ENCODE assay signal across 9 cellular contexts in the genomic region with DNA sequence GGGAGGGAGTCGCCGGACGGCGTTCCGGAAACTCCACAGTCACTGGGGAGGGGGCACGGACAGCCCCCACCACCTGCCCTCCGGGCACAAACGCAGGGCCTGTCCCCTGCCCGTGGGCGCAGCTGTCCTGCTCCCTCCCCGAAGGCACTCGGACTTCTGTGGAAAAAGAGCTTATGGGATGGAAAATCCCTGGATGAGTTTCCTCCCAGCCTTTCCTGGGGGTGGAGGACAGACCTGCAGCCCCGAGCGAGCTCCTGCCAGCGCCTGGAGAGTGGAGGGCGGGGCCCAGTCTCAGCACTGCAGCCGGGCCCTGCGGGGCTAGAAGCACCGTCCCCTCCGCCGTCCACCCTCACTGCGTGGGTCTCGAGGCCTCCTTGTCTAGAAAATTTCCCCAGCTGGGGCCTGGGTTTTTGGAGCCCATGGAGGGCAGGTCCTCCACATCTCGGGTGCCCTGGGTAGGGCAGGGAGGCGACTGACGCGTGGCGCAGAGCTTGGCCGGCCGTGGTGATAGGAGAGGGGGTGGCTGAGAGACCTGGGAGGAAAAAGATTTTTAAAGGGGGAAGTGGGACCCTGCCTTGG. TPM values are rescaled to one million over a fixed set of nuclear protein-coding genes. Genes with fewer than 3 reads are reported as not detected.
DNase-seq lines count a peak whose midpoint lies in the region; ATAC-seq and TF ChIP-seq lines count a peak whose summit lies in the region.
"Had no signal": no experiment of that assay in that cellular context is flagged by ENCODE, and none has a peak within 500 bp of the region (broad histone marks: within the 10 kb centered on the region; RNA-seq: fewer than 3 reads in every experiment).

No MANE protein-coding gene starts in this region.

- H3K4me3 ChIP-seq in HEK293 (ENCODE audit: low read depth, low read length) = no peak overlapping the region
- H3K4me3 ChIP-seq in mammary epithelial cell (replicated peaks in 1 of 3; ENCODE audit: insufficient read depth in 1 of 3, low read depth in 2 of 3, low read length in 3 of 3) = no peak overlapping the region
- no peak overlapping the region for H3K4me3 ChIP-seq in left lung
- H3K4me3 ChIP-seq in stomach = peak overlapping the region; percentile 3 to 59 (median 50)
- no peak overlapping the region; the same call in 1 of the 2 replicates for H3K4me3 ChIP-seq in MG63

- dilution Hi-C loops in mammary epithelial cell (cut with HindIII; ENCODE audit: low sequenced_read_pairs) = no loop called here

- intact Hi-C loops in mammary epithelial cell (cut with micrococcal nuclease) (no loop called here), left lung (cut with DNase I) (no loop called here), stomach (cut with DNase I; ENCODE audit: low total_unique reads) (no loop called here)

- in situ Hi-C loops in mammary epithelial cell (cut with MboI; ENCODE audit: low sequenced_read_pairs in 2 of 2) = no loop called here

- TF ChIP-seq CTCF in HEK293 (tag by site-specific recombination; IDR thresholded peaks at IDR 0.05) = no peak
- no peak for TF ChIP-seq CTCF in mammary epithelial cell (conservative IDR thresholded peaks at IDR 0.05 in 1 of 2, IDR thresholded peaks at IDR 0.05 in 1 of 2; ENCODE audit: extremely low read depth in 1 of 2, insufficient read depth in 1 of 2, low read depth in 1 of 2, low read length in 2 of 2)
- no peak for TF ChIP-seq CTCF in left lung (IDR thresholded peaks at IDR 0.05)
- no peak for TF ChIP-seq CTCF in stomach (IDR thresholded peaks at IDR 0.05)

- H3K27ac ChIP-seq in HEK293 (ENCODE audit: extremely low read depth, low read depth, low read length) (peak overlapping the region; percentile 73; the same call in 1 of the 2 replicates), mammary epithelial cell (ENCODE audit: insufficient read depth, low read depth, low read length) (no peak overlapping the region), left lung (peak overlapping the region; percentile 86 to 91), stomach (peak overlapping the region; percentile 77 to 92 (median 89))

- H3K4me2 ChIP-seq in mammary epithelial cell (ENCODE audit: insufficient read depth, low read depth, low read length) = peak overlapping the region; percentile 86

- no TSS peak for BruUV-seq in mammary epithelial cell (replicated peaks; lab: Mats Ljungman, UMichigan)

- no peaks in the 10 kb centered on the region for H4K20me1 ChIP-seq in mammary epithelial cell (ENCODE audit: insufficient read depth, low read length)

- no peak overlapping the region for H3K9ac ChIP-seq in mammary epithelial cell (ENCODE audit: insufficient read depth, low read length)

- peak overlapping the region; percentile 93 for H2AFZ ChIP-seq in mammary epithelial cell (ENCODE audit: low read depth, low read length)

- TF ChIP-seq POLR2A in stomach (IDR thresholded peaks at IDR 0.05) = no peak

- WGBS in mammary epithelial cell (ENCODE audit: low coverage, missing lambda C conversion rate) = 21% methylated on average over 10 of the region's 30 CpGs
- 10 to 32% (median 14%) methylated on average over 14 to 30 of the region's 30 CpGs for WGBS in stomach, 5 donors

- no peaks in the 10 kb centered on the region for H3K36me3 ChIP-seq in HEK293 (ENCODE audit: control insufficient read depth in 2 of 2, insufficient read depth in 1 of 2, low read length in 2 of 2)
- no peaks in the 10 kb centered on the region for H3K36me3 ChIP-seq in mammary epithelial cell (ENCODE audit: insufficient read depth, low read length)
- no peaks in the 10 kb centered on the region for H3K36me3 ChIP-seq in left lung
- no peaks in the 10 kb centered on the region for H3K36me3 ChIP-seq in stomach
- no peaks in the 10 kb centered on the region for H3K36me3 ChIP-seq in MG63

- POLR2A ChIA-PET in HEK293 (lab: Yijun Ruan, JAX) = no interaction called here

- H3K9me3 ChIP-seq in HEK293 (ENCODE audit: control insufficient read depth, insufficient read depth, low read depth, low read length) (no peaks in the 10 kb centered on the region), mammary epithelial cell (replicated peaks; ENCODE audit: insufficient read depth, low read length) (no peaks in the 10 kb centered on the region), left lung (no peaks in the 10 kb centered on the region), stomach (no peaks in the 10 kb centered on the region), MG63 (no peaks in the 10 kb centered on the region)

- DNase-seq in mammary epithelial cell (peak; percentile 16), left lung (peak in 1 of 2 donors; percentile 46), stomach (peak; percentile 31), MG63 (no peak), NCI-H1694 treated with DMSO at 0.1 percent for 48 hours (lab: John Stamatoyannopoulos, UW) (no peak), NCI-H187 (lab: John Stamatoyannopoulos, UW) (no peak)
- DNase-seq in effector CD8-positive, alpha-beta T cell (lab: John Stamatoyannopoulos, UW) = no peak
- DNase-seq: NCI-H1436 had no signal

- TF ChIP-seq EP300 in stomach (IDR thresholded peaks at IDR 0.05) = no peak

- ATAC-seq in left lung = peak; percentile 13

- CTCF ChIA-PET in HEK293 (lab: Yijun Ruan, JAX) = interaction anchor here (0.7 to 1.1 kb wide), 3 partner anchors 9 to 695 kb away, joined by 3 read pairs; no protein-coding TSS in a partner anchor
- CTCF ChIA-PET in mammary epithelial cell (lab: Charles Lee; ENCODE audit: low non-redundant PET) = no interaction called here

- H3K27me3 ChIP-seq in mammary epithelial cell (ENCODE audit: insufficient read depth, low read length) = peaks cover 2% of the 10 kb centered on the region
- peaks cover 29 to 91% of the 10 kb centered on the region in 2 donors for H3K27me3 ChIP-seq in left lung
- peaks cover 0 to 93% (median 53%) of the 10 kb centered on the region in 3 donors for H3K27me3 ChIP-seq in stomach
- no peaks in the 10 kb centered on the region for H3K27me3 ChIP-seq in MG63

- no peaks in the 10 kb centered on the region for H3K79me2 ChIP-seq in mammary epithelial cell (ENCODE audit: insufficient read depth, low read length)

- H3K4me1 ChIP-seq in HEK293 (ENCODE audit: control insufficient read depth, insufficient read depth, low read length) (peaks cover 23% of the 10 kb centered on the region), mammary epithelial cell (ENCODE audit: insufficient read depth, low read length) (peaks cover 26% of the 10 kb centered on the region), left lung (peaks cover 42 to 43% of the 10 kb centered on the region in 2 donors), stomach (peaks cover 46 to 89% (median 76%) of the 10 kb centered on the region in 4 donors)

TF ChIP-seq in HEK293, 187 proteins besides CTCF, POLR2A, EP300 and RAD21 (continues in another document):
- TF ChIP-seq ZNF600 (tag by site-specific recombination; IDR thresholded peaks at IDR 0.05) = peak; percentile 93
- peak; percentile 55; the same call in 1 of the 2 replicates for TF ChIP-seq WT1 (tag by site-specific recombination; IDR thresholded peaks at IDR 0.05)
- peak; percentile 64 for TF ChIP-seq ZFHX2 (tag by site-specific recombination; conservative IDR thresholded peaks at IDR 0.05)
- TF ChIP-seq ZNF785 (tag by site-specific recombination; IDR thresholded peaks at IDR 0.05) = no peak
- TF ChIP-seq KLF9 (tag by site-specific recombination; IDR thresholded peaks at IDR 0.05; ENCODE audit: low read depth) = peak; percentile 44; the same call in 1 of the 2 replicates
- no peak for TF ChIP-seq ZNF654 (tag by site-specific recombination; IDR thresholded peaks at IDR 0.05; ENCODE audit: low read depth)
- no peak for TF ChIP-seq ZNF324 (tag by site-specific recombination; IDR thresholded peaks at IDR 0.05)
- TF ChIP-seq, protein P1, sequence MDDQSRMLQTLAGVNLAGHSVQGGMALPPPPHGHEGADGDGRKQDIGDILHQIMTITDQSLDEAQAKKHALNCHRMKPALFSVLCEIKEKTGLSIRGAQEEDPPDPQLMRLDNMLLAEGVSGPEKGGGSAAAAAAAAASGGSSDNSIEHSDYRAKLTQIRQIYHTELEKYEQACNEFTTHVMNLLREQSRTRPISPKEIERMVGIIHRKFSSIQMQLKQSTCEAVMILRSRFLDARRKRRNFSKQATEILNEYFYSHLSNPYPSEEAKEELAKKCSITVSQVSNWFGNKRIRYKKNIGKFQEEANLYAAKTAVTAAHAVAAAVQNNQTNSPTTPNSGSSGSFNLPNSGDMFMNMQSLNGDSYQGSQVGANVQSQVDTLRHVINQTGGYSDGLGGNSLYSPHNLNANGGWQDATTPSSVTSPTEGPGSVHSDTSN (CRISPR knock-in tag; IDR thresholded peaks at IDR 0.05) = no peak
- peak; percentile 55 for TF ChIP-seq GLIS1 (tag by site-specific recombination; IDR thresholded peaks at IDR 0.05)
- TF ChIP-seq ZNF146 (tag by site-specific recombination; IDR thresholded peaks at IDR 0.05) = 0 out of 2 replicates have a peak, but pooled peaks have one; percentile 1
- peak; percentile 83 for TF ChIP-seq ZNF341 (tag by site-specific recombination; IDR thresholded peaks at IDR 0.05; ENCODE audit: low read depth)
- TF ChIP-seq, protein P2, sequence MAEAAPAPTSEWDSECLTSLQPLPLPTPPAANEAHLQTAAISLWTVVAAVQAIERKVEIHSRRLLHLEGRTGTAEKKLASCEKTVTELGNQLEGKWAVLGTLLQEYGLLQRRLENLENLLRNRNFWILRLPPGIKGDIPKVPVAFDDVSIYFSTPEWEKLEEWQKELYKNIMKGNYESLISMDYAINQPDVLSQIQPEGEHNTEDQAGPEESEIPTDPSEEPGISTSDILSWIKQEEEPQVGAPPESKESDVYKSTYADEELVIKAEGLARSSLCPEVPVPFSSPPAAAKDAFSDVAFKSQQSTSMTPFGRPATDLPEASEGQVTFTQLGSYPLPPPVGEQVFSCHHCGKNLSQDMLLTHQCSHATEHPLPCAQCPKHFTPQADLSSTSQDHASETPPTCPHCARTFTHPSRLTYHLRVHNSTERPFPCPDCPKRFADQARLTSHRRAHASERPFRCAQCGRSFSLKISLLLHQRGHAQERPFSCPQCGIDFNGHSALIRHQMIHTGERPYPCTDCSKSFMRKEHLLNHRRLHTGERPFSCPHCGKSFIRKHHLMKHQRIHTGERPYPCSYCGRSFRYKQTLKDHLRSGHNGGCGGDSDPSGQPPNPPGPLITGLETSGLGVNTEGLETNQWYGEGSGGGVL (tag by site-specific recombination; IDR thresholded peaks at IDR 0.05) = no peak
- peak; percentile 67 for TF ChIP-seq ZNF76 (tag by site-specific recombination; IDR thresholded peaks at IDR 0.05; ENCODE audit: borderline replicate concordance, low read depth)
- no peak for TF ChIP-seq ZNF302 (tag by site-specific recombination; IDR thresholded peaks at IDR 0.05; ENCODE audit: low read depth)
- no peak for TF ChIP-seq ZNF621 (tag by site-specific recombination; IDR thresholded peaks at IDR 0.05)
- peak; percentile 44; the same call in 1 of the 2 replicates for TF ChIP-seq ZEB2 (tag by site-specific recombination; IDR thresholded peaks at IDR 0.05)

RNA-seq across cellular contexts. Expression of a gene that starts 6.5 kb away (rescaled TPM):
- total RNA-seq in mammary epithelial cell (100 to 1,000 TPM in 1 of 2 donors, 1 to 10 TPM in 1; 9.1 to 156 TPM), left lung (100 to 1,000 TPM; 272 to 322 TPM), stomach (100 to 1,000 TPM; 147 to 756 (median 342) TPM)
- polyA plus RNA-seq in mammary epithelial cell (12.0 TPM), stomach (100 to 1,000 TPM in 1 of 3 donors, 10 to 100 TPM in 2; 63.2 to 174 (median 73.6) TPM)
- polyA minus RNA-seq in mammary epithelial cell = 4.4 TPM
- 817 and 868 TPM in 2 replicates for total RNA-seq in MG63 (2014; rRNA removed; shearing (Covaris generic); ENCODE audit: low replicate concordance)

Comparison
In these comparisons a context has a peak if more than half of its experiments do, and no peak if none do; other contexts are left out.
1. H3K4me3 ChIP-seq: peak in stomach (4 of 4); none in HEK293 (single experiment), mammary epithelial cell (0 of 3), left lung (0 of 2) and MG63 (single experiment).
2. DNase-seq: peak in mammary epithelial cell (single experiment) and stomach (single experiment); none in effector CD8-positive, alpha-beta T cell (single experiment), MG63 (single experiment), NCI-H1694 treated with DMSO at 0.1 percent for 48 hours (single experiment) and NCI-H187 (0 of 2).